Comparison of ENCODE assay signal across 9 cellular contexts in the genomic region with DNA sequence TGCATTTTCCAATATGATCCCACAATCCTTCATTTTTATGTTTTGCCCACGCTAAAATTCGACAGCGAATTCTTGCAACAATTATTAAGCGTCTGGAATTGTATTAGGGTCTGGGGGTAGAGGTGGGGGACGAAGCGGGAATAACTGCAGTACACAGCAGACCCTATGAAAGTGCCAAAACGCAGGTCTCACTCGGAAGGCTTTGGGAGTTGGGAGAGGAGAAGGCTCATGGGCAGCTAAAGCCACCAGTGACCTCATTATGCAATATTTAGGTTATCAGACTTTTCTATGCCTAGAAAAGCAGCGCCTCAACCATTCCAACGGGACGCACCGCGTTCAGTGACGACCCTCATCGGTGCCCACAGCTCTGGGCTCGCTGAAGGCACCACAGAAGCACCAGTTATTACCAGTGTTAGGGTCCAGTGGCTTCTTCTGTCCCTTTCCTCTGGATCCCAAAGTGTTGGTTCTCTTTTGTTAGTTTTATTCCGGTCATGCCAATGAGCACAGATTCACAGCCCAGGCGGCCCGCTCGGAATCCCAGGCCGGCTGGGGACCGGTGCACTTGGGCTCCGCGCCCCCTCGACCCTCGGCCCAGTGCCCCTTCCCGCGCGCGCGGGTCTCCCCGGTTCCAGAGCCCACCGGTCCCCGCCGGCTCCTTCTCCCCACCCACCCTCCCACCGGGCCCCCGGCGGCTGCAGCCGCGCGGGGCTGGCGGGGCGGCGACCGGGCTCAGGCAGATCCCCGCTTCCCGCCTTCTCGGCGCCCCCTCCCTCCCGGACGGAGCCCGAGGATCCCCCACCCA. TPM values are rescaled to one million over a fixed set of nuclear protein-coding genes. Genes with fewer than 3 reads are reported as not detected.
DNase-seq lines count a peak whose midpoint lies in the region; ATAC-seq and TF ChIP-seq lines count a peak whose summit lies in the region.
"Had no signal": no experiment of that assay in that cellular context is flagged by ENCODE, and none has a peak within 500 bp of the region (broad histone marks: within the 10 kb centered on the region; RNA-seq: fewer than 3 reads in every experiment).

No MANE protein-coding gene starts in this region.

- no peaks in the 10 kb centered on the region for H3K79me2 ChIP-seq in KMS-11 (ENCODE audit: insufficient read depth, low read depth)
- H3K79me2 ChIP-seq in GM23248 (ENCODE audit: insufficient read depth), result no peaks in the 10 kb centered on the region

- peaks cover 0 to 14% (median 0%) of the 10 kb centered on the region in 11 experiments; a peak in 2 of 22 replicates for H4K20me1 ChIP-seq in BLaER1 treated with 17β-estradiol and CSF1 and Interleukin-3, amounts not matched to agents 10 nM and 100 nM
- H4K20me1 ChIP-seq in KMS-11 (ENCODE audit: insufficient read depth) (no peaks in the 10 kb centered on the region), GM23248 (ENCODE audit: insufficient read depth) (no peaks in the 10 kb centered on the region)

- H2AFZ ChIP-seq in KMS-11 (ENCODE audit: low read depth) (peak overlapping the region; percentile 70; the same call in 1 of the 2 replicates), GM23248 (no peak overlapping the region)

- no peak for TF ChIP-seq CTCF in KMS-11 (conservative IDR thresholded peaks at IDR 0.05; ENCODE audit: low read depth, low read length)
- no peak for TF ChIP-seq CTCF in endodermal cell (conservative IDR thresholded peaks at IDR 0.05)
- TF ChIP-seq CTCF in neural crest cell (conservative IDR thresholded peaks at IDR 0.05), result no peak

- 24 to 58% methylated on average over 12 to 48 of the region's 52 CpGs for WGBS in endodermal cell (ENCODE audit: insufficient coverage in 1 of 2, insufficient read length in 1 of 2), 2 experiments
- WGBS in GM23248 (ENCODE audit: low coverage in 1 of 2, low lambda C conversion rate in 2 of 2, missing lambda C conversion rate in 2 of 2), 2 experiments, result 11 to 18% methylated on average over 22 to 52 of the region's 52 CpGs

- peaks cover 56 to 67% (median 63%) of the 10 kb centered on the region in 11 experiments for H3K27me3 ChIP-seq in BLaER1 treated with 17β-estradiol and CSF1 and Interleukin-3, amounts not matched to agents 10 nM and 100 nM
- peaks cover 13% of the 10 kb centered on the region for H3K27me3 ChIP-seq in KMS-11 (ENCODE audit: insufficient read depth, low read depth)
- H3K27me3 ChIP-seq in endodermal cell (ENCODE audit: control insufficient read depth, insufficient read depth, low read length, poor library complexity, severe bottlenecking), result peaks cover 67% of the 10 kb centered on the region
- H3K27me3 ChIP-seq in GM23248 (replicated peaks; ENCODE audit: insufficient read depth), result peaks cover 44% of the 10 kb centered on the region

- no peaks in the 10 kb centered on the region for H3K36me3 Mint-ChIP-seq in endodermal cell (ENCODE audit: low read depth)
- peaks cover 4% of the 10 kb centered on the region for H3K36me3 Mint-ChIP-seq in neural crest cell (ENCODE audit: low read depth)

- no peak overlapping the region for H3K27ac ChIP-seq in BLaER1 treated with 17β-estradiol and CSF1 and Interleukin-3, amounts not matched to agents 10 nM and 100 nM
- H3K27ac ChIP-seq in KMS-11 (no peak overlapping the region), endodermal cell (ENCODE audit: low read depth, low read length) (no peak overlapping the region), GM23248 (no peak overlapping the region)

- H3K9me3 ChIP-seq in BLaER1 treated with 17β-estradiol and CSF1 and Interleukin-3, amounts not matched to agents 10 nM and 100 nM (replicated peaks in 1 of 11), result peaks cover 14 to 26% (median 22%) of the 10 kb centered on the region in 11 experiments; a peak in 21 of 22 replicates
- no peaks in the 10 kb centered on the region for H3K9me3 ChIP-seq in endodermal cell (ENCODE audit: control insufficient read depth, low read length)
- H3K9me3 ChIP-seq in GM23248 (ENCODE audit: low read depth), result no peaks in the 10 kb centered on the region

- peaks cover 83% of the 10 kb centered on the region for H3K27me3 Mint-ChIP-seq in endodermal cell (ENCODE audit: insufficient read depth)
- H3K27me3 Mint-ChIP-seq in neural crest cell (ENCODE audit: low read depth), result peaks cover 56% of the 10 kb centered on the region

- H3K4me3 Mint-ChIP-seq in endodermal cell (peak overlapping the region; percentile 57), neural crest cell (peak overlapping the region; percentile 90)

- no peaks in the 10 kb centered on the region for H3K9me2 ChIP-seq in GM23248 (ENCODE audit: insufficient read depth)

- no peaks in the 10 kb centered on the region for H3F3A ChIP-seq in GM23248 (ENCODE audit: insufficient read depth)

- DNase-seq in endodermal cell (no peak), neural crest cell (ENCODE audit: low read depth, low spot score) (peak; percentile 3), GM23248 (no peak), epidermal melanocyte (ENCODE audit: insufficient read length, low spot score) (no peak), HuH-7.5 (ENCODE audit: low spot score) (no peak)
- DNase-seq: activated CD4-positive, alpha-beta T cell treated with anti-CD3 and anti-CD28 coated beads for 4 hours had no signal

- H3K27ac Mint-ChIP-seq in endodermal cell, result no peak overlapping the region
- no peak overlapping the region for H3K27ac Mint-ChIP-seq in neural crest cell (ENCODE audit: unreplicated experiment)

- peak overlapping the region; percentile 98 to 100 (median 100) for H3K4me2 ChIP-seq in BLaER1 treated with 17β-estradiol and CSF1 and Interleukin-3, amounts not matched to agents 10 nM and 100 nM
- H3K4me2 ChIP-seq in KMS-11 (no peak overlapping the region), GM23248 (ENCODE audit: unreplicated experiment) (no peak overlapping the region)

- in situ Hi-C loops in GM23248 (cut with MboI), result no loop called here

- H3K4me1 ChIP-seq in BLaER1 treated with 17β-estradiol and CSF1 and Interleukin-3, amounts not matched to agents 10 nM and 100 nM, result peaks cover 5 to 14% (median 9%) of the 10 kb centered on the region in 10 experiments; a peak in 15 of 20 replicates
- peaks cover 5% of the 10 kb centered on the region for H3K4me1 ChIP-seq in KMS-11 (ENCODE audit: low read depth, poor library complexity, severe bottlenecking)
- peaks cover 3% of the 10 kb centered on the region for H3K4me1 ChIP-seq in endodermal cell (ENCODE audit: control insufficient read depth, insufficient read depth, low read length)
- no peaks in the 10 kb centered on the region for H3K4me1 ChIP-seq in GM23248 (ENCODE audit: insufficient read depth)

- ATAC-seq in HG03571 (IDR thresholded peaks at IDR 0.05; ENCODE audit: unreplicated experiment), result no peak

- H3K9ac ChIP-seq in BLaER1 treated with 17β-estradiol and CSF1 and Interleukin-3, amounts not matched to agents 10 nM and 100 nM, result peak overlapping the region in 6 of 11 experiments; percentile 58 to 80 (median 77); a peak in 8 of 22 replicates
- H3K9ac ChIP-seq in KMS-11 (peak overlapping the region; percentile 46; the same call in 1 of the 2 replicates), endodermal cell (ENCODE audit: extremely low read depth, low read length, poor library complexity, severe bottlenecking) (no peak overlapping the region), GM23248 (no peak overlapping the region)

- H3K9me3 Mint-ChIP-seq in endodermal cell, result no peaks in the 10 kb centered on the region
- H3K9me3 Mint-ChIP-seq in neural crest cell, result peaks cover 7% of the 10 kb centered on the region

- H3K4me1 Mint-ChIP-seq in endodermal cell (peaks cover 11% of the 10 kb centered on the region), neural crest cell (peaks cover 10% of the 10 kb centered on the region)

- H3K36me3 ChIP-seq in BLaER1 treated with 17β-estradiol and CSF1 and Interleukin-3, amounts not matched to agents 10 nM and 100 nM, result no peaks in the 10 kb centered on the region
- no peaks in the 10 kb centered on the region for H3K36me3 ChIP-seq in KMS-11 (ENCODE audit: insufficient read depth)
- no peaks in the 10 kb centered on the region for H3K36me3 ChIP-seq in endodermal cell (ENCODE audit: control insufficient read depth, insufficient read depth, low read length)
- no peaks in the 10 kb centered on the region for H3K36me3 ChIP-seq in GM23248 (ENCODE audit: low read depth)

- peak overlapping the region; percentile 55 to 77 (median 72) for H3K4me3 ChIP-seq in BLaER1 treated with 17β-estradiol and CSF1 and Interleukin-3, amounts not matched to agents 10 nM and 100 nM
- H3K4me3 ChIP-seq in KMS-11 (IDR thresholded peaks at IDR 0.05; ENCODE audit: insufficient read depth, low read depth, low read length), result no peak overlapping the region
- H3K4me3 ChIP-seq in endodermal cell (ENCODE audit: low read length), result no peak overlapping the region
- no peak overlapping the region for H3K4me3 ChIP-seq in GM23248

RNA-seq across cellular contexts. Expression of a gene that starts 0.7 kb away (rescaled TPM):
- 1 to 10 TPM; 2.0 to 3.8 TPM for total RNA-seq in endodermal cell
- 6.3 TPM for polyA plus RNA-seq in endodermal cell (2013, experiment 1 of 2)
- polyA plus RNA-seq in endodermal cell (2013, experiment 2 of 2), result 5.8 TPM
- total RNA-seq in neural crest cell, result 9.1 and 9.3 TPM in 2 replicates
- total RNA-seq in GM23248 (2014; rRNA removed; shearing (Covaris generic)), result 0.22 TPM in 1 of 2 replicates, not detected in the other
- polyA plus RNA-seq in GM23248 (2016; fragmentation: Nextera tagmentation; extraction: Ambion mirVana), result not detected in 2 replicates

Comparison
In these comparisons a context has a peak if more than half of its experiments do, and no peak if none do; other contexts are left out.
1. H3K4me2 ChIP-seq: peak in BLaER1 treated with 17β-estradiol and CSF1 and Interleukin-3, amounts not matched to agents 10 nM and 100 nM (11 of 11); none in KMS-11 (single experiment) and GM23248 (single experiment).
2. H3K4me3 ChIP-seq: peak in BLaER1 treated with 17β-estradiol and CSF1 and Interleukin-3, amounts not matched to agents 10 nM and 100 nM (10 of 10); none in KMS-11 (single experiment), endodermal cell (single experiment) and GM23248 (single experiment).
3. H3K9ac ChIP-seq: peak in BLaER1 treated with 17β-estradiol and CSF1 and Interleukin-3, amounts not matched to agents 10 nM and 100 nM (6 of 11) and KMS-11 (single experiment); none in endodermal cell (single experiment) and GM23248 (single experiment).